Comparison of ENCODE assay signal across 12 cellular contexts in the genomic region with DNA sequence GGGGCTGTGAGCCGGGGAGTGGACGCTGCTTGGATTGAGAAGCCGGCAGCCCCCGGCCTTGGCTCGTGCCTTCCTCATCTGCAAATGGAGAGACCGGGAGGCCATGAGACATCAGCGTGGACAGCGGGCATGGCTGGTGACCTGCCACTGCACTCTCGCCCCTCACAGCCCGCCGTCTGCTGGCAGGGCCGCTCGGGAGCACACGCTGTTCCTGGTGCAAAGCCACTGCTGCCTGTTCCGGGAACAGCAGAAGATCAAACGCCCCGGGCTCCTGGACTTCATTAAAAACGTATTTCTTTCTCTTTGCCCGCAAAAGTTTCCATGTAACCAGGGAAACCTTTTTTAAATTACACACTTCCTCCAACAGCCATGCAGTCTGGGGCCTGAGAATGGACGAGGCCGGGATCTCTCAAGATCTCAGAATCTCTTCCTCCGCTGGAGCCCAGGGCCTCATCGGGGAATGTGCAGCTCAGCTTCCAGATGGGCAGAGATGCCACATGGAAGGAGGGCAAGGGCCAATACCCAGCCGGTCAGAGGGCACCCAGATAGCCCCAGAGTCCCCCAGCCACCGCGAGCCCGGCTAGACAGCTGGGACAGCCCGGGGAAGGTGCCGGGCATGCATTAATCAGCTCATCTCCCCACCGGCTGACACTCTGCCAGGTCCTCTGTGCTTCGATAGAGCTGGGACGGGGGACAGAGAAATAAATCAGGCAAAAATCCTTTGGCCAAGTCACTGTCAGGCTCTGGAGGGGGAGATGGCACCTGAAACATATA.
DNase-seq lines count a peak whose midpoint lies in the region; ATAC-seq and TF ChIP-seq lines count a peak whose summit lies in the region.
"Had no signal": no experiment of that assay in that cellular context is flagged by ENCODE, and none has a peak within 500 bp of the region (broad histone marks: within the 10 kb centered on the region; RNA-seq: fewer than 3 reads in every experiment).

No MANE protein-coding gene starts in this region.

- H3K27me3 ChIP-seq in osteoblast (ENCODE audit: insufficient read depth, low read length): no peaks in the 10 kb centered on the region

- H3K4me2 ChIP-seq in osteoblast (ENCODE audit: insufficient read depth, low read length): peak overlapping the region; percentile 22
- H3K4me2 ChIP-seq: KMS-11 had no signal

- no peaks in the 10 kb centered on the region for H3K36me3 Mint-ChIP-seq in natural killer cell treated with Interleukin-12 subunit alpha and Interleukin-12 subunit beta and Interleukin-15 and Interleukin-18, amount 100 ng/mL, for 72 hours
- H3K36me3 Mint-ChIP-seq in natural killer cell: no peaks in the 10 kb centered on the region
- H3K36me3 Mint-ChIP-seq in Calu3 (ENCODE audit: insufficient read depth, unreplicated experiment): no peaks in the 10 kb centered on the region

- no peaks in the 10 kb centered on the region for H4K20me1 ChIP-seq in osteoblast (ENCODE audit: insufficient read depth, low read length)

- TF ChIP-seq CTCF in natural killer cell (IDR thresholded peaks at IDR 0.05) (no peak), foreskin fibroblast (IDR thresholded peaks at IDR 0.05; ENCODE audit: low read depth, low read length) (no peak), osteoblast (IDR thresholded peaks at IDR 0.05; ENCODE audit: extremely low read depth, low read depth, low read length) (no peak), Calu3 (IDR thresholded peaks at IDR 0.05; ENCODE audit: unreplicated experiment) (no peak), GM13976 (IDR thresholded peaks at IDR 0.05; ENCODE audit: borderline replicate concordance, control extremely low read depth, extremely low read depth, insufficient read depth, missing control alignments) (no peak)

- intact Hi-C loops in natural killer cell (cut with micrococcal nuclease) (no loop called here), Calu3 (cut with micrococcal nuclease; ENCODE audit: unreplicated experiment) (no loop called here)

- no peaks in the 10 kb centered on the region for H3K79me2 ChIP-seq in osteoblast (ENCODE audit: insufficient read depth, low read length)

- BruUV-seq in Calu3 (replicated peaks; lab: Mats Ljungman, UMichigan): no TSS peak

- no peaks in the 10 kb centered on the region for H3K9me3 ChIP-seq in osteoblast (ENCODE audit: low read depth, low read length)

- DNase-seq in natural killer cell treated with Interleukin-12 subunit alpha and Interleukin-12 subunit beta and Interleukin-15 and Interleukin-18, amount 100 ng/mL, for 72 hours (ENCODE audit: low spot score): peak; percentile 51
- DNase-seq in natural killer cell (no peak), foreskin fibroblast (peak; percentile 7 to 55), osteoblast (ENCODE audit: insufficient read length, low spot score, missing footprints) (peak; percentile 85), Calu3 (no peak), GM13976 (ENCODE audit: low spot score) (no peak), OCI-M1 (lab: John Stamatoyannopoulos, UW) (no peak)
- DNase-seq in stimulated activated CD4-positive, alpha-beta T cell treated with anti-CD3 and anti-CD28 coated beads, Interleukin-4, amount 100 ng/mL, for 1 hour: no peak
- DNase-seq: activated B cell treated with CpG ODN at 0.5 μM for 24 hours; effector CD8-positive, alpha-beta T cell; SIG-M5 had no signal

- no peaks in the 10 kb centered on the region for H3K36me3 ChIP-seq in osteoblast (ENCODE audit: insufficient read depth, low read length)

- H3K4me1 Mint-ChIP-seq in natural killer cell treated with Interleukin-12 subunit alpha and Interleukin-12 subunit beta and Interleukin-15 and Interleukin-18, amount 100 ng/mL, for 72 hours (ENCODE audit: low read depth in 2 of 2): peaks cover 0 to 12% of the 10 kb centered on the region in 2 donors
- H3K4me1 Mint-ChIP-seq in natural killer cell (peaks cover 5 to 7% of the 10 kb centered on the region in 2 donors), Calu3 (ENCODE audit: low read depth, unreplicated experiment) (no peaks in the 10 kb centered on the region)
- H3K4me1 Mint-ChIP-seq: activated B cell treated with CpG ODN at 0.5 μM for 24 hours had no signal

- peak overlapping the region; percentile 72 for H2AFZ ChIP-seq in osteoblast (ENCODE audit: low read length)

- CTCF ChIA-PET in Calu3 (lab: Charles Lee): no interaction called here

- H3K9me3 Mint-ChIP-seq in natural killer cell treated with Interleukin-12 subunit alpha and Interleukin-12 subunit beta and Interleukin-15 and Interleukin-18, amount 100 ng/mL, for 72 hours: peaks cover 6% of the 10 kb centered on the region
- H3K9me3 Mint-ChIP-seq in natural killer cell: peaks cover 3 to 5% of the 10 kb centered on the region in 2 donors
- no peaks in the 10 kb centered on the region for H3K9me3 Mint-ChIP-seq in Calu3 (ENCODE audit: low read depth, unreplicated experiment)
- H3K9me3 Mint-ChIP-seq: activated B cell treated with CpG ODN at 0.5 μM for 24 hours had no signal

- H3K4me1 ChIP-seq in osteoblast (ENCODE audit: insufficient read depth, low read length): peaks cover 4% of the 10 kb centered on the region

- in situ Hi-C loops in GM13976 (cut with MboI; ENCODE audit: low sequenced_read_pairs, unreplicated experiment): loop anchor here (25.0 kb wide), 1 partner anchor 652 kb away; no protein-coding TSS in a partner anchor

- H3K4me3 Mint-ChIP-seq in natural killer cell treated with Interleukin-12 subunit alpha and Interleukin-12 subunit beta and Interleukin-15 and Interleukin-18, amount 100 ng/mL, for 72 hours: no peak overlapping the region
- H3K4me3 Mint-ChIP-seq in natural killer cell (no peak overlapping the region), Calu3 (ENCODE audit: low read depth, unreplicated experiment) (no peak overlapping the region)
- H3K4me3 Mint-ChIP-seq: activated B cell treated with CpG ODN at 0.5 μM for 24 hours had no signal

- H3K27me3 Mint-ChIP-seq in natural killer cell treated with Interleukin-12 subunit alpha and Interleukin-12 subunit beta and Interleukin-15 and Interleukin-18, amount 100 ng/mL, for 72 hours: no peaks in the 10 kb centered on the region
- H3K27me3 Mint-ChIP-seq in natural killer cell (ENCODE audit: low read depth in 2 of 2): no peaks in the 10 kb centered on the region
- peaks cover 74% of the 10 kb centered on the region for H3K27me3 Mint-ChIP-seq in Calu3 (ENCODE audit: unreplicated experiment)

- no peak for ATAC-seq in natural killer cell treated with Interleukin-12 subunit alpha and Interleukin-12 subunit beta and Interleukin-15 and Interleukin-18, amount 100 ng/mL, for 72 hours
- no peak for ATAC-seq in natural killer cell

- H3K4me3 ChIP-seq in foreskin fibroblast (ENCODE audit: low read depth in 1 of 2, low read length in 2 of 2): no peak overlapping the region
- H3K4me3 ChIP-seq in osteoblast (ENCODE audit: insufficient read depth, low read length): peak overlapping the region; percentile 30

- no peak overlapping the region for H3K27ac Mint-ChIP-seq in natural killer cell treated with Interleukin-12 subunit alpha and Interleukin-12 subunit beta and Interleukin-15 and Interleukin-18, amount 100 ng/mL, for 72 hours
- H3K27ac Mint-ChIP-seq in natural killer cell (no peak overlapping the region), Calu3 (ENCODE audit: unreplicated experiment) (no peak overlapping the region)
- H3K27ac Mint-ChIP-seq: activated B cell treated with CpG ODN at 0.5 μM for 24 hours had no signal

- H3K27ac ChIP-seq in osteoblast (ENCODE audit: low read depth, low read length): peak overlapping the region; percentile 9
- H3K27ac ChIP-seq: KMS-11 had no signal

Comparison
In these comparisons a context has a peak if more than half of its experiments do, and no peak if none do; other contexts are left out.
1. DNase-seq: peak in natural killer cell treated with Interleukin-12 subunit alpha and Interleukin-12 subunit beta and Interleukin-15 and Interleukin-18, amount 100 ng/mL, for 72 hours (single experiment), foreskin fibroblast (2 of 2) and osteoblast (single experiment); none in natural killer cell (single experiment), Calu3 (single experiment), GM13976 (single experiment), OCI-M1 (single experiment) and stimulated activated CD4-positive, alpha-beta T cell treated with anti-CD3 and anti-CD28 coated beads, Interleukin-4, amount 100 ng/mL, for 1 hour (single experiment).